ENCODE assay signal across 7 cellular contexts in genomic region chr14:19821016-19821415, GRCh38. TPM values are rescaled to one million over a fixed set of nuclear protein-coding genes. Genes with fewer than 3 reads are reported as not detected.
"Had no signal": no experiment of that assay in that cellular context is flagged by ENCODE, and none has a peak within 500 bp of the region (broad histone marks: within the 10 kb centered on the region; RNA-seq: fewer than 3 reads in every experiment).

No MANE protein-coding gene starts in this region.

RNA-seq across cellular contexts. Expression of gene OR4N2, which starts 17.4 kb away (rescaled TPM):
- total RNA-seq: GM23248, GM23338, H1, H7, H9, HFFc6 had no signal
- polyA plus RNA-seq: GM23248, GM23338, H1 had no signal

RNA-seq across cellular contexts. Expression of gene OR4M1, which starts 47.7 kb away (rescaled TPM):
- total RNA-seq: GM23248, GM23338, H1, H7, H9, HFFc6 had no signal
- polyA plus RNA-seq: GM23248, GM23338, H1 had no signal

RNA-seq across cellular contexts. Expression of gene OR4K2, which starts 53.9 kb away (rescaled TPM):
- total RNA-seq: GM23248, GM23338, H1, H4, H7, H9, HFFc6 had no signal
- polyA plus RNA-seq: GM23248, GM23338, H1 had no signal
